1 cellular context compared by ENCODE assay signal in genomic region chr17:63529711-63530556, GRCh38.
TF ChIP-seq lines count a peak whose summit lies in the region.

No MANE protein-coding gene starts in this region.

TF ChIP-seq in IMR-90, 13 proteins besides CTCF, POLR2A, EP300 and RAD21:
- TF ChIP-seq CHD1 (IDR thresholded peaks at IDR 0.05; ENCODE audit: low read depth, low read length) = no peak
- no peak for TF ChIP-seq RFX5 (IDR thresholded peaks at IDR 0.05; ENCODE audit: low read depth, low read length)
- TF ChIP-seq BHLHE40 (IDR thresholded peaks at IDR 0.05; ENCODE audit: low read depth, low read length) = no peak
- no peak for TF ChIP-seq RCOR1 (IDR thresholded peaks at IDR 0.05; ENCODE audit: insufficient replicate concordance, low read length)
- TF ChIP-seq SMC3 (IDR thresholded peaks at IDR 0.05; ENCODE audit: low read depth, low read length) = no peak
- TF ChIP-seq MXI1 (IDR thresholded peaks at IDR 0.05; ENCODE audit: borderline replicate concordance, low read depth, low read length) = no peak
- TF ChIP-seq MAZ (IDR thresholded peaks at IDR 0.05; ENCODE audit: borderline replicate concordance, low read depth, low read length) = no peak
- TF ChIP-seq MAFK (IDR thresholded peaks at IDR 0.05; ENCODE audit: low read depth, low read length) = no peak
- no peak for TF ChIP-seq CEBPB (IDR thresholded peaks at IDR 0.05; ENCODE audit: low read depth, low read length)
- TF ChIP-seq ELK1 (IDR thresholded peaks at IDR 0.05; ENCODE audit: borderline replicate concordance, low read depth, low read length) = no peak
- TF ChIP-seq USF2 (IDR thresholded peaks at IDR 0.05; ENCODE audit: low read depth, low read length) = no peak
- TF ChIP-seq FOS (IDR thresholded peaks at IDR 0.05; ENCODE audit: low read depth, low read length) = no peak
